Comparison of ENCODE assay signal across 8 cellular contexts in genomic region chrX:43349363-43349762, GRCh38.
DNase-seq lines count a peak whose midpoint lies in the region; ATAC-seq and TF ChIP-seq lines count a peak whose summit lies in the region.

No MANE protein-coding gene starts in this region.

- no peak for ATAC-seq in activated CD4-positive, CD25-positive, alpha-beta regulatory T cell treated with anti-CD3 and anti-CD28 coated beads, Interleukin-2, amount 50 U/mL, for 24 hours

- peak; percentile 73 for TF ChIP-seq CTCF in kidney epithelial cell (IDR thresholded peaks at IDR 0.05; ENCODE audit: insufficient read depth, low read length, poor library complexity, severe bottlenecking)

- no peak overlapping the region for H3K4me3 ChIP-seq in kidney epithelial cell (ENCODE audit: low read depth, low read length)

- no peaks in the 10 kb centered on the region for H3K36me3 ChIP-seq in kidney epithelial cell (ENCODE audit: control insufficient read depth, insufficient read depth, low read length)

- DNase-seq in activated CD4-positive, CD25-positive, alpha-beta regulatory T cell treated with anti-CD3 and anti-CD28 coated beads, Interleukin-2, amount 50 U/mL, for 72 hours = peak; percentile 49
- DNase-seq in HCEC 1CT = peak; percentile 1
- peak; percentile 32 for DNase-seq in NCI-H748 treated with DMSO at 0.1 percent for 48 hours (lab: John Stamatoyannopoulos, UW)
- DNase-seq in activated naive CD4-positive, alpha-beta T cell treated with Interleukin-2 at 50 U/mL for 16 hours = peak; percentile 39
- DNase-seq in kidney epithelial cell (ENCODE audit: low read depth) = no peak
- DNase-seq in stimulated activated naive CD4-positive, alpha-beta T cell treated with Interleukin-2 at 50 U/mL for 16 hours (lab: John Stamatoyannopoulos, UW) = peak; percentile 7
- no peak for DNase-seq in GF-D8 (lab: John Stamatoyannopoulos, UW)

- H3K27me3 ChIP-seq in kidney epithelial cell (ENCODE audit: control insufficient read depth, insufficient read depth, low read length) = no peaks in the 10 kb centered on the region

Comparison
In these comparisons a context has a peak if more than half of its experiments do, and no peak if none do; other contexts are left out.
1. DNase-seq: peak in activated CD4-positive, CD25-positive, alpha-beta regulatory T cell treated with anti-CD3 and anti-CD28 coated beads, Interleukin-2, amount 50 U/mL, for 72 hours (single experiment), HCEC 1CT (single experiment), NCI-H748 treated with DMSO at 0.1 percent for 48 hours (single experiment), activated naive CD4-positive, alpha-beta T cell treated with Interleukin-2 at 50 U/mL for 16 hours (single experiment) and stimulated activated naive CD4-positive, alpha-beta T cell treated with Interleukin-2 at 50 U/mL for 16 hours (single experiment); none in kidney epithelial cell (single experiment) and GF-D8 (single experiment).